Comparison of ENCODE assay signal across 9 cellular contexts in the genomic region with DNA sequence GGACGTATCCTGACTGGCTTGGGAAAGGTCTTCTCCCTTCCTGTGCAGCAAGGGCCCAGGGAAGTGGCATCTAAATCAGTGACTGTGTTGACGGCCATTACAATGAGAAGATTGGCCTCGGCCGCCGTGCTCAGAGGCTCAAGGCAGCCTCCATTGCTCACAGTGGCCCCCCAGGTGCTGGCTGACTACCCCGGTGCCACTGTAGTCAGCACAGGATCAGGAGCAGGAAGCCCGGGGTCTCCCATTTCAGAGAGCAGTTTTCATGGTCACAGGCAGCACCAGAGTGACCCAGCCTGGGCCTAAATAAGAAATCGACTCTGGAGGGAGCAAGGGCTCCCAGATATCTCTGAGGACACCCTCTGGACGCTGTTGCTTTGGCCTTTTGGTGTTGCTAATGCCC.
"Had no signal": no experiment of that assay in that cellular context is flagged by ENCODE, and none has a peak within 500 bp of the region (broad histone marks: within the 10 kb centered on the region; RNA-seq: fewer than 3 reads in every experiment).

No MANE protein-coding gene starts in this region.

- H3K4me3 ChIP-seq: HAP-1 had no signal

- H3K27ac ChIP-seq: HL-60 had no signal

- H3K4me1 Mint-ChIP-seq: IgD-negative memory B cell had no signal

- H3K9me3 ChIP-seq: HAP-1 had no signal

- H3K36me3 Mint-ChIP-seq: IgD-negative memory B cell had no signal

- H3K27ac Mint-ChIP-seq: HFFc6, IgD-negative memory B cell had no signal

- H3K9me3 Mint-ChIP-seq: HFFc6 had no signal

- ATAC-seq: HCT116, HepG2 had no signal

- H3K4me1 ChIP-seq: HAP-1 had no signal

- H3K36me3 ChIP-seq: HAP-1 had no signal

- DNase-seq: GOT3, H7, HFFc6, KBM-7 had no signal

- H3K4me3 Mint-ChIP-seq: HFFc6, IgD-negative memory B cell had no signal
